Comparison of ENCODE assay signal across 1 cellular context in the genomic region with DNA sequence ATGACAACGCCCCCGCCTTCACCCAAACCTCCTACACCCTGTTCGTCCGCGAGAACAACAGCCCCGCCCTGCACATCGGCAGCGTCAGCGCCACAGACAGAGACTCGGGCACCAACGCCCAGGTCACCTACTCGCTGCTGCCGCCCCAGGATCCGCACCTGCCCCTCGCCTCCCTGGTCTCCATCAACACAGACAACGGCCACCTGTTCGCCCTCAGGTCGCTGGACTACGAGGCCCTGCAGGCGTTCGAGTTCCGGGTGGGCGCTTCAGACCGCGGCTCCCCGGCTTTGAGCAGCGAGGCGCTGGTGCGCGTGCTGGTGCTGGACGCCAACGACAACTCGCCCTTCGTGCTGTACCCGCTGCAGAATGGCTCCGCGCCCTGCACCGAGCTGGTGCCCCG. TPM values are rescaled to one million over a fixed set of nuclear protein-coding genes. Genes with fewer than 3 reads are reported as not detected.
"Had no signal": no experiment of that assay in that cellular context is flagged by ENCODE, and none has a peak within 500 bp of the region (broad histone marks: within the 10 kb centered on the region; RNA-seq: fewer than 3 reads in every experiment).

No MANE protein-coding gene starts in this region.

RNA-seq across cellular contexts. Expression of a gene that starts 1.8 kb away (rescaled TPM):
- total RNA-seq: H7 had no signal

RNA-seq across cellular contexts. Expression of a gene that starts 7.6 kb away (rescaled TPM):
- total RNA-seq: H7 had no signal
